8 cellular contexts compared by ENCODE assay signal in the genomic region with DNA sequence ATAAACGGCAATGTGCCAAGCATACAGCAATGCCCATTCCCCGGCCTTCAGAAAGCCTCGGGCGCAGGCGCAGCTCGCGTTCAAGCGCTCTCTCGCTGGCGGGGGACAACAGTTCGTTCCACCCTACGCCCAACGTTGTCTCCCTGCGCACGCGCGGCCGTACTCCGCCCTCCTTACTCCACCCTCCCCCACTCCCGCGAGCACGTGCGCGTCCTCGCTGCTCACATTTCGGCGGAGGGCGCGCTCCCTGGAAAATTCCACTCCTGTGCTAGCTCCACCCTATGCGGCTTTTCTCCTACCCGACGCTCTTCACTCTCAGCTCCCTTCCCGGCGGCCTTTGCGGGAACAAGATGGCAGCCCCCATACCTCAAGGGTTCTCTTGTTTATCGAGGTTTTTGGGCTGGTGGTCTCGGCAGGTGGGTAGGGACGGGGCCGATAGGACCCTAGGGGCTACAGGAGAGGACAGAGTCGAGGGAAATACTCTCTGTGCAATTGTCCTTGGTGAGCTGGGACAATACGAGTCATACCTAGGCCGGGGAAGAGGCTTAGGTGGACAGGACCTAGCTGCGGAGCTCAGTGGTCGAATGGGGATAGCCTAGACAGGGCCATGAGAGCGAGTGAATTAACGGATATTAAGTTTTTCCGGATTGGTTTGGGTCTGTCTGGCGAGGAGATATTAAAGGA. TPM values are rescaled to one million over a fixed set of nuclear protein-coding genes. Genes with fewer than 3 reads are reported as not detected.
DNase-seq lines count a peak whose midpoint lies in the region; ATAC-seq and TF ChIP-seq lines count a peak whose summit lies in the region.

A gene (plus strand): TSS at position 335 of the 684 bp plus-strand sequence. CDS start 16 bp downstream, at position 351.

- DNase-seq in AG20443 (ENCODE audit: low spot score) (peak; percentile 97), NCI-H460 (ENCODE audit: extremely low read depth, low read depth) (peak; percentile 97), cerebellar cortex (ENCODE audit: low spot score) (peak; percentile 97), islet precursor cell (peak; percentile 99)
- DNase-seq in activated CD4-positive, CD25-positive, alpha-beta regulatory T cell treated with anti-CD3 and anti-CD28 coated beads, Interleukin-2, amount 50 U/mL, for 72 hours = peak; percentile 96
- peak; percentile 96 for DNase-seq in stimulated activated CD4-positive, alpha-beta T cell treated with anti-CD3 and anti-CD28 coated beads, Interleukin-12 subunit alpha, Interleukin-12 subunit beta, amount 100 ng/mL, for 4 hours

- ATAC-seq in HG03432 (IDR thresholded peaks at IDR 0.05; ENCODE audit: unreplicated experiment) = peak; percentile 93

- peak; percentile 24 for TF ChIP-seq POLR2A in GM19193 (IDR thresholded peaks at IDR 0.05; ENCODE audit: extremely low read depth, insufficient read depth, insufficient read length)

RNA-seq across cellular contexts. Expression of the gene that starts here (rescaled TPM):
- total RNA-seq in NCI-H460 (2014; rRNA removed; shearing (Covaris generic)) = 98.8 and 103 TPM in 2 replicates
- polyA plus RNA-seq in NCI-H460 (2014; cell fraction: nucleus; rRNA removed) = 33.3 and 35.1 TPM in 2 replicates

Comparison
In these comparisons a context has a peak if more than half of its experiments do, and no peak if none do; other contexts are left out.
1. Peak in every context shown above with its lines: DNase-seq and ATAC-seq.